11 cellular contexts compared by ENCODE assay signal in genomic region chr12:76920182-76921014, GRCh38. TPM values are rescaled to one million over a fixed set of nuclear protein-coding genes. Genes with fewer than 3 reads are reported as not detected.
DNase-seq lines count a peak whose midpoint lies in the region; ATAC-seq and TF ChIP-seq lines count a peak whose summit lies in the region.
"Had no signal": no experiment of that assay in that cellular context is flagged by ENCODE, and none has a peak within 500 bp of the region (broad histone marks: within the 10 kb centered on the region; RNA-seq: fewer than 3 reads in every experiment).

No MANE protein-coding gene starts in this region.

- H3K4me1 ChIP-seq in neural progenitor cell (no peaks in the 10 kb centered on the region), thyroid gland (no peaks in the 10 kb centered on the region)

- H3F3A ChIP-seq in neural progenitor cell (ENCODE audit: low read depth): no peaks in the 10 kb centered on the region

- no peaks in the 10 kb centered on the region for H4K20me1 ChIP-seq in neural progenitor cell (ENCODE audit: low read depth)

- TF ChIP-seq POLR2A in thyroid gland (IDR thresholded peaks at IDR 0.05): no peak

- H3K27ac Mint-ChIP-seq in activated CD4-positive, alpha-beta T cell treated with anti-CD3 and anti-CD28 coated beads for 36 hours: no peak overlapping the region
- H3K27ac Mint-ChIP-seq in neural progenitor cell: no peak overlapping the region
- H3K27ac Mint-ChIP-seq: activated naive CD4-positive, alpha-beta T cell treated with anti-CD3 and anti-CD28 coated beads, Interleukin-2, amount 50 U/mL, for 24 hours; T-helper 17 cell had no signal

- peak; percentile 25 for DNase-seq in activated CD4-positive, alpha-beta T cell treated with anti-CD3 and anti-CD28 coated beads for 36 hours
- DNase-seq in activated CD4-positive, alpha-beta T cell treated with anti-CD3 and anti-CD28 coated beads, Interleukin-2, amount 50 U/mL, for 48 hours: no peak
- DNase-seq in neural progenitor cell (ENCODE audit: low spot score) (no peak), thyroid gland (no peak), globus pallidus (ENCODE audit: low spot score) (no peak), putamen (ENCODE audit: low spot score) (no peak)
- DNase-seq: NCI-H446, T-helper 17 cell had no signal

- no peak overlapping the region for H3K4me2 ChIP-seq in neural progenitor cell

- TF ChIP-seq CTCF in neural progenitor cell (IDR thresholded peaks at IDR 0.05): no peak
- TF ChIP-seq CTCF in thyroid gland (IDR thresholded peaks at IDR 0.05): no peak

- peak; percentile 92 for ATAC-seq in activated CD4-positive, alpha-beta T cell treated with anti-CD3 and anti-CD28 coated beads for 36 hours
- ATAC-seq in HG02642 (IDR thresholded peaks at IDR 0.05; ENCODE audit: poor library complexity, unreplicated experiment) (peak; percentile 89), HG03565 (IDR thresholded peaks at IDR 0.05; ENCODE audit: unreplicated experiment) (peak; percentile 82)
- ATAC-seq: T-helper 17 cell had no signal

- no peaks in the 10 kb centered on the region for H3K36me3 ChIP-seq in neural progenitor cell
- H3K36me3 ChIP-seq in thyroid gland: no peaks in the 10 kb centered on the region

- H3K4me3 ChIP-seq in neural progenitor cell (no peak overlapping the region), thyroid gland (replicated peaks in 1 of 3) (no peak overlapping the region)

- no peaks in the 10 kb centered on the region for H3K9me3 ChIP-seq in neural progenitor cell (ENCODE audit: low read depth)
- H3K9me3 ChIP-seq in thyroid gland: no peaks in the 10 kb centered on the region

- POLR2A ChIA-PET in activated CD4-positive, alpha-beta T cell treated with anti-CD3 and anti-CD28 coated beads for 36 hours (lab: Charles Lee): no interaction called here

- no peaks in the 10 kb centered on the region for H3K9me3 Mint-ChIP-seq in activated CD4-positive, alpha-beta T cell treated with anti-CD3 and anti-CD28 coated beads for 36 hours (ENCODE audit: low read depth)
- H3K9me3 Mint-ChIP-seq in neural progenitor cell: no peaks in the 10 kb centered on the region
- H3K9me3 Mint-ChIP-seq: activated naive CD4-positive, alpha-beta T cell treated with anti-CD3 and anti-CD28 coated beads, Interleukin-2, amount 50 U/mL, for 24 hours had no signal

- CTCF ChIA-PET in activated CD4-positive, alpha-beta T cell treated with anti-CD3 and anti-CD28 coated beads for 36 hours (lab: Charles Lee): no interaction called here

- no peaks in the 10 kb centered on the region for H3K36me3 Mint-ChIP-seq in activated CD4-positive, alpha-beta T cell treated with anti-CD3 and anti-CD28 coated beads for 36 hours (ENCODE audit: low read depth)
- H3K36me3 Mint-ChIP-seq in neural progenitor cell: no peaks in the 10 kb centered on the region

- no peak overlapping the region for H3K27ac ChIP-seq in neural progenitor cell
- no peak overlapping the region for H3K27ac ChIP-seq in thyroid gland

- peaks cover 1% of the 10 kb centered on the region for H3K27me3 Mint-ChIP-seq in activated CD4-positive, alpha-beta T cell treated with anti-CD3 and anti-CD28 coated beads for 36 hours
- no peaks in the 10 kb centered on the region for H3K27me3 Mint-ChIP-seq in neural progenitor cell (ENCODE audit: insufficient read depth, low read depth)

- no peaks in the 10 kb centered on the region for H3K79me2 ChIP-seq in neural progenitor cell (ENCODE audit: low read depth)

- WGBS in thyroid gland, 2 donors: 80 to 83% methylated on average over 7 of the region's 7 CpGs

- H3K4me3 Mint-ChIP-seq in activated CD4-positive, alpha-beta T cell treated with anti-CD3 and anti-CD28 coated beads for 36 hours: no peak overlapping the region
- no peak overlapping the region for H3K4me3 Mint-ChIP-seq in neural progenitor cell
- H3K4me3 Mint-ChIP-seq: activated naive CD4-positive, alpha-beta T cell treated with anti-CD3 and anti-CD28 coated beads, Interleukin-2, amount 50 U/mL, for 24 hours; T-helper 17 cell had no signal

- H3K4me1 Mint-ChIP-seq in activated CD4-positive, alpha-beta T cell treated with anti-CD3 and anti-CD28 coated beads for 36 hours: peaks cover 8% of the 10 kb centered on the region
- H3K4me1 Mint-ChIP-seq in neural progenitor cell: no peaks in the 10 kb centered on the region
- H3K4me1 Mint-ChIP-seq: activated naive CD4-positive, alpha-beta T cell treated with anti-CD3 and anti-CD28 coated beads, Interleukin-2, amount 50 U/mL, for 24 hours had no signal

- intact Hi-C loops in activated CD4-positive, alpha-beta T cell treated with anti-CD3 and anti-CD28 coated beads for 36 hours (cut with DNase I, micrococcal nuclease): no loop called here
- intact Hi-C loops in thyroid gland (cut with DNase I): no loop called here

- peak overlapping the region; percentile 47 for H2AFZ ChIP-seq in neural progenitor cell (replicated peaks)

- H3K27me3 ChIP-seq in neural progenitor cell (no peaks in the 10 kb centered on the region), thyroid gland (no peaks in the 10 kb centered on the region)

- H3K9ac ChIP-seq in neural progenitor cell: no peak overlapping the region

RNA-seq across cellular contexts. Expression of gene CSRP2, which starts 41.6 kb away (rescaled TPM):
- total RNA-seq in activated CD4-positive, alpha-beta T cell treated with anti-CD3 and anti-CD28 coated beads for 36 hours: 1 to 10 TPM; 1.8 to 2.0 TPM
- total RNA-seq in neural progenitor cell (ENCODE audit: low replicate concordance): 353 and 405 TPM in 2 replicates
- total RNA-seq in thyroid gland: 10 to 100 TPM; 42.1 to 65.1 (median 49.4) TPM
- total RNA-seq: T-helper 17 cell had no signal

Comparison
In these comparisons a context has a peak if more than half of its experiments do, and no peak if none do; other contexts are left out.
1. RNA of gene CSRP2, which starts 41.6 kb away (total RNA-seq): 353 to 405 TPM in neural progenitor cell and 42.1 to 65.1 TPM in thyroid gland; 1.8 to 2.0 TPM in activated CD4-positive, alpha-beta T cell treated with anti-CD3 and anti-CD28 coated beads for 36 hours; every median in the first group is over 10 times any median in the second.
2. Peak in every context shown above with its lines, with median percentiles within 50 percentile points of each other: ATAC-seq.